Comparison of ENCODE assay signal across 8 cellular contexts in the genomic region with DNA sequence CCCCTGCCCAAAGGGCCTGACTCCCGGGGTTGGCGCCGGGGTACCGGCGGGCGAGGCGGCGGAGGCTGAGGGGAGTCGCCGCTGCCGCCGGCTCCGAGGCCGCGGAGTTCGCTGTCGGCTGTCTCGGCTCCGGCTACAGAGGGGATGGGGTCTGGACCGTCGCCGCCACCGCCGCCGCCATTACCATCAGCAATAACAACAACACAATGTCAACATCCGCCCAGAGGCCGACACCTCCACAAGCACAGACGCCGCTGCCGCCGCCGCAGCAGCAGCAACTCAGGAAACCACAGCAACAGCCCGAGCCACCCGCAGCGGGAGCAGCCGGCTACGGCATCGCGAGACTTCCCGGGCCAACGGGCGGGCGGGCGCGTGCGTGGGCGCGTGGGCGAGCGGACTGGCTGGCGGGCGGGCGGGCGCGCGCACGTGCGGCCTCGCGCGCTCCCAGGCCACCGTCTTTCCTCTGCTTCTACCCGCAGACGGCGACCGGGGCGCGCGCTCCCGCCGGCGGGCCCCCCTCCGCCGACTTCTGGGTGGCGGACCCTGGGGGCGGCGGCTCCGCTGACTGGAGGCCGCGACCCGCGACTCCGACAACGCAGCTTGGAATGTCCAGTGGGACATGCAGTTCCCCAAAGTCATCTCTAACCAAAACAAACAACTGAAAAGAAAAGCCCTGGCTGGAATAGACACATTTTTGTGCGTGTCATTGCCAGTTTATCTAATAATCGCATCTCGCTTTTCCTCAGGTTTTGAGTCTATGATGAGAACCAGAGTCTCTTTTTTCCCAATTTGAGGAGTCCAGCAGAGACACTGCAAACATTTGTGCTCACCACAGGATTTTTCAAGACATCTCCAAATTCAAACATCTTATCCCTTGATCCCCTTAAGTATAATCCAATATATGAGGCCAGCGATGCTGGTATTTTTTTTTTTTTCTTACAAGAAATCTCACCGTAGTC. TPM values are rescaled to one million over a fixed set of nuclear protein-coding genes. Genes with fewer than 3 reads are reported as not detected.
DNase-seq lines count a peak whose midpoint lies in the region; ATAC-seq and TF ChIP-seq lines count a peak whose summit lies in the region.

A gene (minus strand): TSS at position 289 of the 959 bp plus-strand sequence. CDS start 305 bp downstream, outside the sequence.

- ATAC-seq in GM21360 (IDR thresholded peaks at IDR 0.05; ENCODE audit: unreplicated experiment) (peak; percentile 91), lung (ENCODE audit: insufficient read depth, low FRiP score) (peak; percentile 95)

- peaks cover 6 to 10% of the 10 kb centered on the region in 2 donors for H3K4me1 ChIP-seq in lung (ENCODE audit: control insufficient read depth in 2 of 2, insufficient read depth in 2 of 2, low read length in 2 of 2)

- peak within 1 kb of the TSS; percentile 90 for H3K4me3 ChIP-seq in lung

- 1% methylated on average over 78 to 89 of the region's 89 CpGs for WGBS in lung, 2 donors

- DNase-seq in COLO668 (lab: John Stamatoyannopoulos, UW; ENCODE audit: unreplicated experiment) (peak; percentile 97), HT1080 (ENCODE audit: low read depth) (peak; percentile 92), NOMO-1 (lab: John Stamatoyannopoulos, UW; ENCODE audit: unreplicated experiment in 2 of 2) (peak; percentile 91 to 95), lung (ENCODE audit: low spot score) (peak; percentile 95)
- DNase-seq in activated CD8-positive, alpha-beta memory T cell treated with anti-CD3 and anti-CD28 coated beads for 24 hours, result peak; percentile 97
- DNase-seq in effector CD8-positive, alpha-beta T cell (lab: John Stamatoyannopoulos, UW), result peak; percentile 90
- peak; percentile 89 to 95 (median 92) for DNase-seq in stimulated activated CD4-positive, alpha-beta T cell treated with anti-CD3 and anti-CD28 coated beads, TNF-alpha, amount 100 ng/mL, for 24 hours (ENCODE audit: low read depth in 3 of 3)

- no peaks in the 10 kb centered on the region for H3K27me3 ChIP-seq in lung (ENCODE audit: control insufficient read depth, insufficient read depth)

- TF ChIP-seq CTCF in lung (IDR thresholded peaks at IDR 0.05; ENCODE audit: control extremely low read depth, extremely low read depth), result no peak

- H3K9me3 ChIP-seq in lung (ENCODE audit: control insufficient read depth in 2 of 2, insufficient read depth in 1 of 2, low read length in 1 of 2), result peaks cover 0 to 4% of the 10 kb centered on the region in 2 donors

- peak within 1 kb of the TSS; percentile 95 for H3K27ac ChIP-seq in lung (ENCODE audit: low read depth in 1 of 2, low read length in 1 of 2)

- no peaks in the 10 kb centered on the region for H3K36me3 ChIP-seq in lung (ENCODE audit: control insufficient read depth in 2 of 2, insufficient read depth in 2 of 2, low read length in 2 of 2)

RNA-seq across cellular contexts. Expression of the gene that starts here (rescaled TPM):
- 48.0 and 49.5 TPM in 2 replicates for total RNA-seq in HT1080 (2014; rRNA removed; shearing (Covaris generic))
- 41.8 and 43.0 TPM in 2 replicates for polyA plus RNA-seq in HT1080 (2015; cell fraction: cytosol; rRNA removed)
- 18.0 TPM in 2 replicates for polyA plus RNA-seq in HT1080 (2015; cell fraction: nucleus; rRNA removed)
- 10 to 100 TPM; 21.6 to 52.8 TPM for total RNA-seq in lung
- polyA plus RNA-seq in lung, result 10 to 100 TPM; 12.6 to 39.5 TPM

Comparison
In these comparisons a context has a peak if more than half of its experiments do, and no peak if none do; other contexts are left out.
1. Peak in every context shown above with its lines: DNase-seq, ATAC-seq, H3K4me3 ChIP-seq and H3K27ac ChIP-seq.